ENCODE assay signal across 11 cellular contexts in genomic region chr16:58499092-58499511, GRCh38. TPM values are rescaled to one million over a fixed set of nuclear protein-coding genes. Genes with fewer than 3 reads are reported as not detected.
"Had no signal": no experiment of that assay in that cellular context is flagged by ENCODE, and none has a peak within 500 bp of the region (broad histone marks: within the 10 kb centered on the region; RNA-seq: fewer than 3 reads in every experiment).

No MANE protein-coding gene starts in this region.

- H3K27ac ChIP-seq: breast epithelium, lower lobe of right lung, thoracic aorta, vagina had no signal

- H3K36me3 ChIP-seq: breast epithelium, lower lobe of right lung, thoracic aorta had no signal

- H3K4me3 Mint-ChIP-seq: activated T-cell treated with anti-CD3 and anti-CD28 coated beads, Interleukin-2, amount 50 U/mL, for 24 hours; natural killer cell; stimulated activated naive CD8-positive, alpha-beta T cell treated with anti-CD3 and anti-CD28 coated beads, Interleukin-15, Interleukin-2, amounts not matched to agents 100 ng/mL and 50 ng/mL, for 24 hours; T-helper 1 cell treated with Interleukin-12 subunit alpha and Interleukin-12 subunit beta and Interleukin-4 antibody, amounts not matched to agents 30 μg/mL and 1 μg/mL, for 36 hours had no signal

- H3K36me3 Mint-ChIP-seq: activated naive CD8-positive, alpha-beta T cell; natural killer cell had no signal

- DNase-seq: activated CD4-positive, CD25-positive, alpha-beta regulatory T cell; activated effector memory CD4-positive, alpha-beta T cell treated with anti-CD3 and anti-CD28 coated beads, Interleukin-2, amount 50 U/mL, for 16 hours; lower lobe of right lung; natural killer cell had no signal

- H3K27me3 ChIP-seq: vagina had no signal

- H3K4me3 ChIP-seq: lower lobe of right lung had no signal

- H3K9me3 Mint-ChIP-seq: activated T-cell treated with anti-CD3 and anti-CD28 coated beads, Interleukin-2, amount 50 U/mL, for 24 hours; natural killer cell; stimulated activated naive CD8-positive, alpha-beta T cell treated with anti-CD3 and anti-CD28 coated beads, Interleukin-15, Interleukin-2, amounts not matched to agents 100 ng/mL and 50 ng/mL, for 24 hours; T-helper 1 cell treated with Interleukin-12 subunit alpha and Interleukin-12 subunit beta and Interleukin-4 antibody, amounts not matched to agents 30 μg/mL and 1 μg/mL, for 36 hours had no signal

- H3K4me1 ChIP-seq: breast epithelium had no signal

- H3K27ac Mint-ChIP-seq: activated naive CD8-positive, alpha-beta T cell; activated T-cell treated with anti-CD3 and anti-CD28 coated beads, Interleukin-2, amount 50 U/mL, for 24 hours; natural killer cell; stimulated activated naive CD8-positive, alpha-beta T cell treated with anti-CD3 and anti-CD28 coated beads, Interleukin-15, Interleukin-2, amounts not matched to agents 100 ng/mL and 50 ng/mL, for 24 hours; T-helper 1 cell treated with Interleukin-12 subunit alpha and Interleukin-12 subunit beta and Interleukin-4 antibody, amounts not matched to agents 30 μg/mL and 1 μg/mL, for 36 hours had no signal

- H3K9me3 ChIP-seq: breast epithelium, lower lobe of right lung, thoracic aorta, vagina had no signal

RNA-seq across cellular contexts. Expression of gene NDRG4, which starts 0.8 kb away (rescaled TPM):
- total RNA-seq: natural killer cell had no signal
